ENCODE assay signal across 1 cellular context in the genomic region with DNA sequence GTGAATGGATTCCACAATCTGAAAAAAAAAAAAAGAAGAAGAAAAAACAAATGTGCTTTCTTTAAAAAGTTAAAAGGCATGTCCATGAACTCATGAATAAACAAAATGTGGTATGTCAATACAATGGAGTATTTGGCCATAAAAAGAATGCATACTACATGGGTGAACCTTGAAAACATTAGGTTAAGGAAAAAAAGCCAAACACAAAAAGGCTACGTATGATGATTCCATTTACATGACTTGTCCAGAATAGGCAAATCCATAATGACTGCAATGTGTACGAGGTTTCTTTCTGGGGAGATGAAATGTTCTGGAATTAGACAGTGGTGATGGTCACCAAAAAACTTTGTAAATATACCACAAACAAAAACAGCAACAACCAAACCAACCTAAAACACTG.
TF ChIP-seq lines count a peak whose summit lies in the region.

No MANE protein-coding gene starts in this region.

TF ChIP-seq in IMR-90, 13 proteins besides CTCF, POLR2A, EP300 and RAD21:
- TF ChIP-seq ELK1 (IDR thresholded peaks at IDR 0.05; ENCODE audit: borderline replicate concordance, low read depth, low read length) (no peak), NFE2L2 (IDR thresholded peaks at IDR 0.05; ENCODE audit: low read depth, low read length) (no peak)
